Comparison of ENCODE assay signal across 19 cellular contexts in the genomic region with DNA sequence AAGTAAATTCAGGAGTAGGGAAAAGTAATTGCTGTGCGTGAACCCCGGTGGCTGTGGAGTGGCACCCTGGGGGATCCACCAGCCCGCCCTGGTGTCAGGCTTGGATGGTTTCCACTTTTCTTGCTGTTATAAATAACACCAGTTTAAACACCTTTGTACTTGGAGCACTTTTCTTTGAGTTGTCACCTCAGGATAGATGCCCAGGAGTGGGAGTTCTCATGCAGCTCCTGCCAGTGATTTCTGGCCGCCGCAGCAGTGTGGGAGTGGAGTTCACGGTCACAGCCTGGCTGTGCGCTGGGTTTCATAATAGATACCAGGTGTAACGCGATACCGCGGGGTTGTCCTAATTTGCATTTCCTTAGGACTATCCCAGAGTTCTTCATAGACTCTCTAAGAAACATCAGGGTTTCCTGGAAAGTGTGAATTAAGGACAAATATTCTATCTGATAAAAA. TPM values are rescaled to one million over a fixed set of nuclear protein-coding genes. Genes with fewer than 3 reads are reported as not detected.
A peak's percentile ranks its signal among the peaks of the same experiment; 100 is the strongest.
DNase-seq lines count a peak whose midpoint lies in the region; ATAC-seq and TF ChIP-seq lines count a peak whose summit lies in the region.
"Had no signal": no experiment of that assay in that cellular context is flagged by ENCODE, and none has a peak within 500 bp of the region (broad histone marks: within the 10 kb centered on the region; RNA-seq: fewer than 3 reads in every experiment).

No MANE protein-coding gene starts in this region.

- H3K9ac ChIP-seq in BLaER1 treated with 17β-estradiol and CSF1 and Interleukin-3, amounts not matched to agents 10 nM and 100 nM: no peak overlapping the region
- peak overlapping the region; percentile 45 for H3K9ac ChIP-seq in mesenchymal stem cell (ENCODE audit: low read length)

- H2BK15ac ChIP-seq in mesenchymal stem cell (ENCODE audit: low read depth, poor library complexity, severe bottlenecking): no peak overlapping the region

- H3K14ac ChIP-seq in mesenchymal stem cell (ENCODE audit: low read length in 2 of 2): no peak overlapping the region

- TF ChIP-seq CTCF in HFFc6 (IDR thresholded peaks at IDR 0.05): no peak

- no peaks in the 10 kb centered on the region for H3K4me1 Mint-ChIP-seq in HFFc6 (ENCODE audit: low read depth)
- H3K4me1 Mint-ChIP-seq: central memory CD8-positive, alpha-beta T cell; stimulated activated effector memory CD8-positive, alpha-beta T cell treated with anti-CD3 and anti-CD28 coated beads, Interleukin-12 subunit alpha, Interleukin-12 subunit beta, amount 100 ng/mL, for 72 hours had no signal

- H2AFZ ChIP-seq in mesenchymal stem cell (ENCODE audit: low read depth, low read length): no peak overlapping the region

- H3K4ac ChIP-seq in mesenchymal stem cell (ENCODE audit: low read depth in 1 of 2, low read length in 2 of 2): no peak overlapping the region

- no peak overlapping the region for H3K18ac ChIP-seq in mesenchymal stem cell (ENCODE audit: low read depth in 1 of 2, low read length in 2 of 2)

- H2BK120ac ChIP-seq in mesenchymal stem cell (ENCODE audit: low read depth, low read length): no peak overlapping the region

- no peak overlapping the region for H4K91ac ChIP-seq in mesenchymal stem cell (ENCODE audit: low read length)

- peaks cover 2% of the 10 kb centered on the region for H3K27me3 Mint-ChIP-seq in HFFc6 (ENCODE audit: insufficient read depth)

- no peak overlapping the region for H4K8ac ChIP-seq in mesenchymal stem cell (ENCODE audit: low read length)

- WGBS in mesenchymal stem cell: 64% methylated on average over 5 of the region's 11 CpGs

- H3K79me1 ChIP-seq in mesenchymal stem cell (replicated peaks; ENCODE audit: low read length, poor library complexity, severe bottlenecking): no peaks in the 10 kb centered on the region

- no peak overlapping the region for H3K27ac Mint-ChIP-seq in HFFc6
- H3K27ac Mint-ChIP-seq: stimulated activated effector memory CD8-positive, alpha-beta T cell treated with anti-CD3 and anti-CD28 coated beads, Interleukin-12 subunit alpha, Interleukin-12 subunit beta, amount 100 ng/mL, for 72 hours had no signal

- peak overlapping the region in 8 of 11 experiments; percentile 0 to 43 (median 35); a peak in 13 of 22 replicates for H3K4me2 ChIP-seq in BLaER1 treated with 17β-estradiol and CSF1 and Interleukin-3, amounts not matched to agents 10 nM and 100 nM
- peak overlapping the region; percentile 3 for H3K4me2 ChIP-seq in mesenchymal stem cell (ENCODE audit: low read length, poor library complexity, severe bottlenecking)

- no peak overlapping the region for H3K4me3 ChIP-seq in BLaER1 treated with 17β-estradiol and CSF1 and Interleukin-3, amounts not matched to agents 10 nM and 100 nM
- H3K4me3 ChIP-seq in mesenchymal stem cell (ENCODE audit: insufficient read depth in 1 of 2, low read depth in 1 of 2, low read length in 2 of 2): no peak overlapping the region
- H3K4me3 ChIP-seq: psoas muscle had no signal

- no peak overlapping the region for H2AK5ac ChIP-seq in mesenchymal stem cell (ENCODE audit: low read length, severe bottlenecking)

- no peaks in the 10 kb centered on the region for H3K36me3 ChIP-seq in BLaER1 treated with 17β-estradiol and CSF1 and Interleukin-3, amounts not matched to agents 10 nM and 100 nM
- H3K36me3 ChIP-seq in mesenchymal stem cell (ENCODE audit: control insufficient read depth in 1 of 2, insufficient read depth in 2 of 2, low read depth in 1 of 2, low read length in 2 of 2): no peaks in the 10 kb centered on the region

- H3K27ac ChIP-seq in BLaER1 treated with 17β-estradiol and CSF1 and Interleukin-3, amounts not matched to agents 10 nM and 100 nM: no peak overlapping the region
- H3K27ac ChIP-seq in mesenchymal stem cell (ENCODE audit: low read length, poor library complexity, severe bottlenecking): no peak overlapping the region
- H3K27ac ChIP-seq: C4-2B, psoas muscle had no signal

- peak; percentile 43 for ATAC-seq in esophagus mucosa
- ATAC-seq in GM21717 (IDR thresholded peaks at IDR 0.05; ENCODE audit: unreplicated experiment): no peak
- no peak for ATAC-seq in GM19035 (IDR thresholded peaks at IDR 0.05; ENCODE audit: unreplicated experiment)
- ATAC-seq: stimulated activated effector memory CD8-positive, alpha-beta T cell treated with anti-CD3 and anti-CD28 coated beads, Interleukin-12 subunit alpha, Interleukin-12 subunit beta, amount 100 ng/mL, for 72 hours had no signal

- no peak overlapping the region for H2BK5ac ChIP-seq in mesenchymal stem cell (ENCODE audit: low read depth, low read length, poor library complexity, severe bottlenecking)

- H3K9me3 ChIP-seq in BLaER1 treated with 17β-estradiol and CSF1 and Interleukin-3, amounts not matched to agents 10 nM and 100 nM (replicated peaks in 1 of 11): no peaks in the 10 kb centered on the region
- no peaks in the 10 kb centered on the region for H3K9me3 ChIP-seq in mesenchymal stem cell (ENCODE audit: control insufficient read depth, low read length)
- H3K9me3 ChIP-seq: psoas muscle had no signal

- no peaks in the 10 kb centered on the region for H3K9me3 Mint-ChIP-seq in HFFc6
- H3K9me3 Mint-ChIP-seq: central memory CD8-positive, alpha-beta T cell; stimulated activated effector memory CD8-positive, alpha-beta T cell treated with anti-CD3 and anti-CD28 coated beads, Interleukin-12 subunit alpha, Interleukin-12 subunit beta, amount 100 ng/mL, for 72 hours had no signal

- peaks cover 34 to 55% (median 50%) of the 10 kb centered on the region in 11 experiments for H3K27me3 ChIP-seq in BLaER1 treated with 17β-estradiol and CSF1 and Interleukin-3, amounts not matched to agents 10 nM and 100 nM
- peaks cover 0 to 15% of the 10 kb centered on the region in 2 experiments for H3K27me3 ChIP-seq in mesenchymal stem cell (ENCODE audit: control insufficient read depth in 1 of 2, insufficient read depth in 1 of 2, low read length in 2 of 2)

- no peak overlapping the region for H3K4me3 Mint-ChIP-seq in HFFc6
- H3K4me3 Mint-ChIP-seq: central memory CD8-positive, alpha-beta T cell; stimulated activated effector memory CD8-positive, alpha-beta T cell treated with anti-CD3 and anti-CD28 coated beads, Interleukin-12 subunit alpha, Interleukin-12 subunit beta, amount 100 ng/mL, for 72 hours had no signal

- H3K4me1 ChIP-seq in BLaER1 treated with 17β-estradiol and CSF1 and Interleukin-3, amounts not matched to agents 10 nM and 100 nM: peaks cover 12 to 31% (median 28%) of the 10 kb centered on the region in 10 experiments; a peak in 18 of 20 replicates
- H3K4me1 ChIP-seq in mesenchymal stem cell (ENCODE audit: control insufficient read depth, insufficient read depth, low read depth, low read length): peaks cover 2% of the 10 kb centered on the region
- H3K4me1 ChIP-seq: psoas muscle had no signal

- H3K23ac ChIP-seq in mesenchymal stem cell (ENCODE audit: low read length in 2 of 2): peak overlapping the region in 1 of 2 experiments; percentile 89

- peak; percentile 80 for DNase-seq in NCI-H226
- no peak for DNase-seq in mesenchymal stem cell
- no peak for DNase-seq in HFFc6
- no peak for DNase-seq in hepatic stellate cell (ENCODE audit: low spot score)
- DNase-seq: activated naive CD4-positive, alpha-beta T cell; erythroblast; GDM1; NCI-H146; NCI-H82; psoas muscle; SIG-M5; stimulated activated CD4-positive, alpha-beta T cell treated with anti-CD3 and anti-CD28 coated beads, Interleukin-2, amount 100 ng/mL, for 48 hours had no signal

- H2BK12ac ChIP-seq in mesenchymal stem cell (ENCODE audit: low read length in 2 of 2): no peak overlapping the region

- peaks cover 0 to 26% (median 19%) of the 10 kb centered on the region in 11 experiments; a peak in 16 of 22 replicates for H4K20me1 ChIP-seq in BLaER1 treated with 17β-estradiol and CSF1 and Interleukin-3, amounts not matched to agents 10 nM and 100 nM

- no peaks in the 10 kb centered on the region for H3K36me3 Mint-ChIP-seq in HFFc6 (ENCODE audit: low read depth)
- H3K36me3 Mint-ChIP-seq: stimulated activated effector memory CD8-positive, alpha-beta T cell treated with anti-CD3 and anti-CD28 coated beads, Interleukin-12 subunit alpha, Interleukin-12 subunit beta, amount 100 ng/mL, for 72 hours had no signal

RNA-seq across cellular contexts. Expression of a gene that starts 12.8 kb away (rescaled TPM):
- 1.4 TPM for total RNA-seq in esophagus mucosa
- 4.3 TPM for polyA plus RNA-seq in mesenchymal stem cell (2013, experiment 1 of 2)
- polyA plus RNA-seq in mesenchymal stem cell (2013, experiment 2 of 2): 4.3 TPM
- total RNA-seq in HFFc6 (2021; fragmentation: NEBNext Ultra II Directional; extraction: Animal tissue kit (Norgen Biotek cat#: 25700)): 10 to 100 TPM; 12.7 to 15.4 (median 13.6) TPM

RNA-seq across cellular contexts. Expression of a gene that starts 45.2 kb away (rescaled TPM):
- 47.6 TPM for total RNA-seq in esophagus mucosa
- 52.4 TPM for polyA plus RNA-seq in mesenchymal stem cell (2013, experiment 1 of 2)
- polyA plus RNA-seq in mesenchymal stem cell (2013, experiment 2 of 2): 51.7 TPM
- 10 to 100 TPM; 47.6 to 54.5 (median 51.5) TPM for total RNA-seq in HFFc6 (2021; fragmentation: NEBNext Ultra II Directional; extraction: Animal tissue kit (Norgen Biotek cat#: 25700))
